ENCODE assay signal across 11 cellular contexts in the genomic region with DNA sequence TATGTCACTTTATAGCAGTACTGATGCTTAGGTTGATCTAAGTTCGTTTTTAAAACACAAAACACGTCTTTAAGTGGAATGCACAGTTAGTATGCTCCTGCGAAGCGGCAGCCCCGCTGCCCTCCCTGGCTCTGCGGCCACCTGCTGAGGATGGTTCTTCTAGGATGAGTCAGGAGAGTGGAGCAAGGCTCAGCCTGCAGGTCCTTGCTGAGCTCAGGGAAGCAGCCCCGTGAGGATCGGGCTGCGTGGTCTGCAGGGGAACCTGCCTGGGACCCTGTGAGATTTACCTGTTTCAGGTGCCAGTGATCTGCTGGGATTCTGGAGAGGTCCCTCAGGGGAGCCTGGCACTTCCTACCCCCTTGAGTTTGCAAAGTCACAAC. TPM values are rescaled to one million over a fixed set of nuclear protein-coding genes. Genes with fewer than 3 reads are reported as not detected.
DNase-seq lines count a peak whose midpoint lies in the region; ATAC-seq, FAIRE-seq and TF ChIP-seq lines count a peak whose summit lies in the region.
"Had no signal": no experiment of that assay in that cellular context is flagged by ENCODE, and none has a peak within 500 bp of the region (broad histone marks: within the 10 kb centered on the region; RNA-seq: fewer than 3 reads in every experiment).

No MANE protein-coding gene starts in this region.

- H3K9me1 ChIP-seq in K562 (ENCODE audit: control insufficient read depth, insufficient read depth, low read length) = peaks cover 6% of the 10 kb centered on the region

- H3K27me3 ChIP-seq in ACC112 (ENCODE audit: insufficient read depth, low read length) = no peaks in the 10 kb centered on the region
- H3K27me3 ChIP-seq in K562 (ENCODE audit: control insufficient read depth in 2 of 2, insufficient read depth in 2 of 2, low read length in 2 of 2) = no peaks in the 10 kb centered on the region
- H3K27me3 ChIP-seq in WERI-Rb-1 (ENCODE audit: insufficient read depth, low read depth, severe bottlenecking) = no peaks in the 10 kb centered on the region

- H3K36me3 ChIP-seq in ACC112 (ENCODE audit: insufficient read depth, low read length) (peaks cover 15% of the 10 kb centered on the region; the same call in 1 of the 2 replicates), HEK293 (ENCODE audit: control insufficient read depth in 2 of 2, insufficient read depth in 1 of 2, low read length in 2 of 2) (peaks cover 0 to 23% of the 10 kb centered on the region in 2 experiments; a peak in 1 of 3 replicates), K562 (ENCODE audit: control insufficient read depth, insufficient read depth, low read length) (peaks cover 17% of the 10 kb centered on the region), mesodermal cell (ENCODE audit: control insufficient read depth, insufficient read depth, low read length) (peaks cover 32% of the 10 kb centered on the region), WERI-Rb-1 (peaks cover 9% of the 10 kb centered on the region)

- H3K4me3 ChIP-seq in ACC112 (ENCODE audit: low read depth, low read length) (no peak overlapping the region), HEK293 (ENCODE audit: low read depth, low read length) (no peak overlapping the region), K562 (no peak overlapping the region), mesodermal cell (ENCODE audit: extremely low read depth, insufficient read depth, low read length, poor library complexity, severe bottlenecking) (no peak overlapping the region), WERI-Rb-1 (ENCODE audit: low read depth, low read length) (no peak overlapping the region)

- H3K4me1 ChIP-seq in ACC112 (ENCODE audit: control insufficient read depth, insufficient read depth, low read length, unreplicated experiment) (peaks cover 57% of the 10 kb centered on the region), HEK293 (ENCODE audit: control insufficient read depth, insufficient read depth, low read length) (peaks cover 36% of the 10 kb centered on the region), K562 (replicated peaks in 1 of 2; ENCODE audit: control insufficient read depth in 2 of 2, insufficient read depth in 2 of 2, low read length in 2 of 2) (peaks cover 45 to 60% of the 10 kb centered on the region in 2 experiments), mesodermal cell (ENCODE audit: control insufficient read depth, insufficient read depth, low read length, poor library complexity, severe bottlenecking) (peaks cover 62% of the 10 kb centered on the region)

- no peak for TF ChIP-seq POLR2A in K562 (conservative IDR thresholded peaks at IDR 0.05)

- CTCF ChIA-PET in HEK293 (lab: Yijun Ruan, JAX) = interaction anchor here (0.6 to 2.3 kb wide), 3 partner anchors 10 to 686 kb away, joined by 3 to 14 read pairs (median 3); no protein-coding TSS in a partner anchor
- CTCF ChIA-PET in K562 (lab: Yijun Ruan, JAX; ENCODE audit: low intra/inter-chr PET ratio) = no interaction called here

- in situ Hi-C loops in K562 (cut with MboI) = no loop called here

- TF ChIP-seq EP300 in K562 (IDR thresholded peaks at IDR 0.05; ENCODE audit: low read length) = no peak

- H3K9ac ChIP-seq in K562 (ENCODE audit: insufficient read depth in 1 of 2, low read depth in 2 of 2, low read length in 2 of 2) = peak overlapping the region; percentile 6 to 62; a peak in 3 of 4 replicates

- no peak for FAIRE-seq in K562 (lab: Jason Lieb, UNC)

- peak; percentile 28 for ATAC-seq in K562

- H2AFZ ChIP-seq in ACC112 (ENCODE audit: low read length, unreplicated experiment) (no peak overlapping the region), K562 (ENCODE audit: low read depth, low read length) (no peak overlapping the region; the same call in 1 of the 2 replicates)

- no peaks in the 10 kb centered on the region for H3K9me3 ChIP-seq in HEK293 (ENCODE audit: control insufficient read depth, insufficient read depth, low read depth, low read length)
- no peaks in the 10 kb centered on the region for H3K9me3 ChIP-seq in K562 (replicated peaks; ENCODE audit: control insufficient read depth, insufficient read depth, low read depth, low read length)
- H3K9me3 ChIP-seq in mesodermal cell (ENCODE audit: control insufficient read depth, low read length) = no peaks in the 10 kb centered on the region
- no peaks in the 10 kb centered on the region for H3K9me3 ChIP-seq in WERI-Rb-1 (ENCODE audit: severe bottlenecking)

- H3K4me2 ChIP-seq in K562 (ENCODE audit: insufficient read depth, low read length) = peak overlapping the region; percentile 79; the same call in 1 of the 2 replicates

- no peaks in the 10 kb centered on the region for H4K20me1 ChIP-seq in K562 (replicated peaks; ENCODE audit: control insufficient read depth, insufficient read depth, low read length)

- BruUV-seq in K562 (replicated peaks; lab: Mats Ljungman, UMichigan) = no TSS peak

- H3K79me2 ChIP-seq in ACC112 (ENCODE audit: control insufficient read depth, insufficient read depth, low read length, unreplicated experiment) (peaks cover 57% of the 10 kb centered on the region), K562 (ENCODE audit: control insufficient read depth, insufficient read depth, low read length) (peaks cover 8% of the 10 kb centered on the region; the same call in 2 of the 3 replicates)

- 51% methylated on average over 9 of the region's 9 CpGs for WGBS in K562 (ENCODE audit: insufficient coverage, low coverage, missing lambda C conversion rate)
- WGBS in mesodermal cell (ENCODE audit: insufficient coverage in 2 of 2), 2 experiments = 46 to 51% methylated on average over 8 of the region's 9 CpGs

- intact Hi-C loops in K562 (cut with micrococcal nuclease) = no loop called here

- no peak for TF ChIP-seq RAD21 in K562 (CRISPR knock-in tag; conservative IDR thresholded peaks at IDR 0.05 in 1 of 2, IDR thresholded peaks at IDR 0.05 in 1 of 2)

- peak in 1 of 4 experiments; percentile 41 for DNase-seq in K562 (ENCODE audit: extremely low read depth in 1 of 4, low spot score in 3 of 4)
- no peak for DNase-seq in SIG-M5 treated with dmso at 0.1 percent for 504 hours (lab: John Stamatoyannopoulos, UW; ENCODE audit: unreplicated experiment)
- DNase-seq in WERI-Rb-1 = no peak
- DNase-seq in stimulated activated CD4-positive, alpha-beta T cell treated with anti-CD3 and anti-CD28 coated beads, Interleukin-4, amount 100 ng/mL, for 24 hours = no peak
- DNase-seq in NCI-H1092 (lab: John Stamatoyannopoulos, UW) = no peak
- DNase-seq: NCI-H524 treated with DMSO at 0.1 percent for 48 hours, nephron progenitor cell, SW 1271 had no signal

- peak overlapping the region; percentile 99 for H3K27ac ChIP-seq in ACC112 (ENCODE audit: low read depth, low read length)
- H3K27ac ChIP-seq in HEK293 (ENCODE audit: extremely low read depth, low read depth, low read length) = peak overlapping the region; percentile 39; the same call in 1 of the 2 replicates
- peak overlapping the region; percentile 80; the same call in 2 of the 3 replicates for H3K27ac ChIP-seq in K562 (ENCODE audit: extremely low read depth, low read depth, low read length)
- peak overlapping the region; percentile 98 for H3K27ac ChIP-seq in mesodermal cell (ENCODE audit: low read depth, low read length, severe bottlenecking)
- H3K27ac ChIP-seq in WERI-Rb-1 = no peak overlapping the region

- TF ChIP-seq CTCF in HEK293 (tag by site-specific recombination; IDR thresholded peaks at IDR 0.05) (no peak), K562 (IDR thresholded peaks at IDR 0.05 in 2 of 3, conservative IDR thresholded peaks at IDR 0.05 in 1 of 3; ENCODE audit: insufficient read depth in 2 of 3, low read depth in 1 of 3, low read length in 3 of 3) (no peak), WERI-Rb-1 (IDR thresholded peaks at IDR 0.05; ENCODE audit: low read depth, low read length) (no peak)

- POLR2A ChIA-PET in HEK293 (lab: Yijun Ruan, JAX) (interaction anchor here (0.6 to 4.2 kb wide), 4 partner anchors 8 to 56 kb away, joined by 3 to 18 read pairs (median 9); no protein-coding TSS in a partner anchor), K562 (lab: Yijun Ruan, JAX) (interaction anchor here (0.5 to 4.3 kb wide), 4 partner anchors 8 to 37 kb away, joined by 3 to 19 read pairs (median 4); no protein-coding TSS in a partner anchor)

TF ChIP-seq in HEK293, 187 proteins besides CTCF, POLR2A, EP300 and RAD21 (continues in another document):
- no peak for TF ChIP-seq ZNF324 (tag by site-specific recombination; IDR thresholded peaks at IDR 0.05)
- TF ChIP-seq ZNF335 (tag by site-specific recombination; conservative IDR thresholded peaks at IDR 0.05) = peak; percentile 28; the same call in 1 of the 2 replicates

TF ChIP-seq in K562, 482 proteins besides CTCF, POLR2A, EP300 and RAD21 (continues in another document):
- TF ChIP-seq CBX1 (IDR thresholded peaks at IDR 0.05; ENCODE audit: low read depth) (no peak), SP1 (CRISPR knock-in tag; IDR thresholded peaks at IDR 0.05) (0 out of 2 replicates have a peak, but pooled peaks have one; percentile 46), ZNF311 (CRISPR knock-in tag; IDR thresholded peaks at IDR 0.05) (no peak), HES1 (IDR thresholded peaks at IDR 0.05; ENCODE audit: low read depth) (no peak), RBBP5 (IDR thresholded peaks at IDR 0.05; ENCODE audit: borderline replicate concordance, insufficient read depth, low read length, poor library complexity, severe bottlenecking) (peak; percentile 20)

RNA-seq across cellular contexts. Expression of gene SYNJ2, which starts 57.5 kb away (rescaled TPM):
- 70.0 and 111 TPM in 2 replicates for total RNA-seq in K562 (2011; cell fraction: chromatin; rRNA removed; ENCODE audit: low replicate concordance)
- 56.6 and 62.9 TPM in 2 replicates for total RNA-seq in K562 (2011; cell fraction: nucleolus; rRNA removed)
- 49.5 and 50.1 TPM in 2 replicates for total RNA-seq in K562 (2011; cell fraction: nucleoplasm; rRNA removed)
- total RNA-seq in K562 (2014; rRNA removed) (15.7 and 17.8 TPM in 2 replicates), K562 (2014; rRNA removed; fragmentation: Illumina TruSeq; extraction: Trizol) (19.5 and 22.7 TPM in 2 replicates), K562 (2015; rRNA removed; fragmentation: Illumina TruSeq; extraction: Trizol) (12.5 and 13.6 TPM in 2 replicates), K562 (2021) (24.7 and 27.7 TPM in 2 replicates)
- polyA plus RNA-seq in K562 (2011; rRNA removed) (17.1 and 21.6 TPM in 2 replicates), K562 (2014; fragmentation: Illumina TruSeq; extraction: Trizol) (22.9 and 26.1 TPM in 2 replicates), K562 (2014; fragmentation: Nextera tagmentation; extraction: Ambion mirVana) (1 to 10 TPM; 3.0 to 3.3 TPM), K562 (2014; rRNA removed) (13.7 and 16.9 TPM in 2 replicates)
- polyA plus RNA-seq in K562 (2011; cell fraction: cytosol; rRNA removed) = 18.3 and 24.0 TPM in 2 replicates
- polyA plus RNA-seq in K562 (2011; cell fraction: nucleus; rRNA removed) = 28.6 and 33.9 TPM in 2 replicates
- polyA plus RNA-seq in K562 (2012) = 15.0 and 17.4 TPM in 2 replicates
- 24.2 and 30.1 TPM in 2 replicates for polyA minus RNA-seq in K562 (2011; rRNA and poly(A)+ RNA removed)
- 19.8 and 20.9 TPM in 2 replicates for polyA minus RNA-seq in K562 (2011; cell fraction: cytosol; rRNA and poly(A)+ RNA removed)
- polyA minus RNA-seq in K562 (2011; cell fraction: nucleus; rRNA and poly(A)+ RNA removed) = 18.7 and 22.3 TPM in 2 replicates
- 12.6 TPM for polyA plus RNA-seq in mesodermal cell (2013, experiment 1 of 2)
- 9.9 TPM for polyA plus RNA-seq in mesodermal cell (2013, experiment 2 of 2)
